ENCODE assay signal across 28 cellular contexts in the genomic region with DNA sequence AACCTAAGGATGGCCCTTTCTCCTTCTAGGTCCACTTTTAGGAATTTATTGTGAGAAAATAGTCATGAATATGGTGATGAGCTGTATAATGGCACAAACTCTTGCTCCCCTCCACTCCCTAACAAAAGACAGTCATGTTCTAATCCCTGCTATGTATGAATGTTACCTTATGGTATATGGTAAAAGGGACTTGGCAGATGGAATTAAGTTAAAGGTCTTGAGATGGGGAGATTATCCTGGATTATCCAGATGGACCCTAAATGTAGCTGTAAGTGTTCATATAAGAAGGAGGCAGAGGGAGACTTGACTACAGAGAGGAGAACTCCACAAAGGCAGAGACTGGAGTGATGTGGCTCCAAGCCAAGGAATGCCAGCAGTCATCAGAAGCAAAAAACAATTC.
DNase-seq lines count a peak whose midpoint lies in the region; ATAC-seq, FAIRE-seq and TF ChIP-seq lines count a peak whose summit lies in the region.
"Had no signal": no experiment of that assay in that cellular context is flagged by ENCODE, and none has a peak within 500 bp of the region (broad histone marks: within the 10 kb centered on the region; RNA-seq: fewer than 3 reads in every experiment).

No MANE protein-coding gene starts in this region.

- no peak overlapping the region for H3K4me3 Mint-ChIP-seq in activated T-cell treated with anti-CD3 and anti-CD28 coated beads, Interleukin-2, amount 50 U/mL, for 4 hours
- no peak overlapping the region for H3K4me3 Mint-ChIP-seq in WTC11
- H3K4me3 Mint-ChIP-seq: activated CD4-positive, alpha-beta T cell treated with anti-CD3 and anti-CD28 coated beads, Interleukin-2, amount 10 ng/mL, durations not matched to agents 7 days and 5 days; activated naive CD8-positive, alpha-beta T cell treated with anti-CD3 and anti-CD28 coated beads, Interleukin-2, amount 10 ng/mL, durations not matched to agents 7 days and 5 days; CD4-positive, CD25-positive, alpha-beta regulatory T cell; natural killer cell; stimulated activated naive B cell treated with anti-CD40 and anti-IgM and Interleukin-4, amounts not matched to agents 10 μg/mL and 1 μg/mL and 100 μg/mL, for 72 hours had no signal

- H2AFZ ChIP-seq in PC-9: no peak overlapping the region
- H2AFZ ChIP-seq: hepatocyte had no signal

- H3K36me3 Mint-ChIP-seq in activated T-cell treated with anti-CD3 and anti-CD28 coated beads, Interleukin-2, amount 50 U/mL, for 4 hours (ENCODE audit: insufficient read depth): no peaks in the 10 kb centered on the region
- H3K36me3 Mint-ChIP-seq in WTC11: peaks cover 18% of the 10 kb centered on the region
- H3K36me3 Mint-ChIP-seq: activated naive CD8-positive, alpha-beta T cell treated with anti-CD3 and anti-CD28 coated beads, Interleukin-2, amount 10 ng/mL, durations not matched to agents 7 days and 5 days; natural killer cell had no signal

- POLR2A ChIA-PET in PC-9 (lab: Charles Lee; ENCODE audit: unreplicated experiment): no interaction called here
- POLR2A ChIA-PET in WTC11 (lab: Charles Lee): no interaction called here

- H3K27me3 ChIP-seq in PC-9 (ENCODE audit: insufficient read depth, low read depth) (no peaks in the 10 kb centered on the region), skeletal muscle satellite cell (ENCODE audit: control insufficient read depth, insufficient read depth, low read length) (no peaks in the 10 kb centered on the region)
- H3K27me3 ChIP-seq: hepatocyte, suprapubic skin, upper lobe of right lung had no signal

- BruUV-seq in PC-9 (replicated peaks; lab: Mats Ljungman, UMichigan): no TSS peak

- peaks cover 6% of the 10 kb centered on the region for H3K4me1 Mint-ChIP-seq in activated T-cell treated with anti-CD3 and anti-CD28 coated beads, Interleukin-2, amount 50 U/mL, for 4 hours (ENCODE audit: low read depth)
- peaks cover 20% of the 10 kb centered on the region for H3K4me1 Mint-ChIP-seq in WTC11
- H3K4me1 Mint-ChIP-seq: natural killer cell had no signal

- H3K9me3 Mint-ChIP-seq in activated T-cell treated with anti-CD3 and anti-CD28 coated beads, Interleukin-2, amount 50 U/mL, for 4 hours: peaks cover 16% of the 10 kb centered on the region
- peaks cover 23% of the 10 kb centered on the region for H3K9me3 Mint-ChIP-seq in WTC11

- H3K79me2 ChIP-seq in PC-9 (ENCODE audit: low read depth): peaks cover 86% of the 10 kb centered on the region

- no peak for TF ChIP-seq CTCF in PC-9 (conservative IDR thresholded peaks at IDR 0.05)
- TF ChIP-seq CTCF in WTC11 (IDR thresholded peaks at IDR 0.05): no peak

- H3K9me3 ChIP-seq in PC-9 (ENCODE audit: insufficient read depth, low read depth) (peaks cover 19% of the 10 kb centered on the region), skeletal muscle satellite cell (replicated peaks; ENCODE audit: low read length) (peaks cover 9% of the 10 kb centered on the region)

- H3K27ac Mint-ChIP-seq in WTC11: no peak overlapping the region
- H3K27ac Mint-ChIP-seq: activated CD4-positive, alpha-beta T cell treated with anti-CD3 and anti-CD28 coated beads, Interleukin-2, amount 10 ng/mL, durations not matched to agents 7 days and 5 days; activated naive CD8-positive, alpha-beta T cell treated with anti-CD3 and anti-CD28 coated beads, Interleukin-2, amount 10 ng/mL, durations not matched to agents 7 days and 5 days; CD4-positive, CD25-positive, alpha-beta regulatory T cell; natural killer cell; stimulated activated naive B cell treated with anti-CD40 and anti-IgM and Interleukin-4, amounts not matched to agents 10 μg/mL and 1 μg/mL and 100 μg/mL, for 72 hours had no signal

- intact Hi-C loops in PC-9 (cut with micrococcal nuclease; ENCODE audit: unreplicated experiment): no loop called here

- H3K4me3 ChIP-seq in PC-9: peak overlapping the region; percentile 8; the same call in 1 of the 2 replicates
- no peak overlapping the region for H3K4me3 ChIP-seq in skeletal muscle satellite cell (ENCODE audit: low read length)
- H3K4me3 ChIP-seq: dorsolateral prefrontal cortex, hepatocyte, lung, mucosa of descending colon, skin epidermis, suprapubic skin, upper lobe of right lung had no signal

- no peak overlapping the region for H3K9ac ChIP-seq in skeletal muscle satellite cell (ENCODE audit: low read depth, low read length)

- peaks cover 2% of the 10 kb centered on the region for H3K27me3 Mint-ChIP-seq in activated T-cell treated with anti-CD3 and anti-CD28 coated beads, Interleukin-2, amount 50 U/mL, for 4 hours (ENCODE audit: low read depth)
- peaks cover 9% of the 10 kb centered on the region for H3K27me3 Mint-ChIP-seq in WTC11 (ENCODE audit: low read depth)
- H3K27me3 Mint-ChIP-seq: activated naive CD8-positive, alpha-beta T cell treated with anti-CD3 and anti-CD28 coated beads, Interleukin-2, amount 10 ng/mL, durations not matched to agents 7 days and 5 days; CD4-positive, CD25-positive, alpha-beta regulatory T cell had no signal

- H3K4me2 ChIP-seq in PC-9 (no peak overlapping the region), skeletal muscle satellite cell (ENCODE audit: low read length) (peak overlapping the region; percentile 4)
- H3K4me2 ChIP-seq: hepatocyte had no signal

- DNase-seq in DMS 273 (lab: John Stamatoyannopoulos, UW; ENCODE audit: unreplicated experiment): peak; percentile 26
- no peak for DNase-seq in DMS 273 treated with DMSO at 0.1 percent for 48 hours (lab: John Stamatoyannopoulos, UW)
- peak in 1 of 2 experiments; percentile 26 for DNase-seq in PC-9
- no peak for DNase-seq in caudate nucleus (lab: John Stamatoyannopoulos, UW)
- DNase-seq in activated T-cell treated with anti-CD3 and anti-CD28 coated beads, Interleukin-2, amount 50 U/mL, for 4 hours: no peak
- DNase-seq in frontal cortex (ENCODE audit: low spot score in 2 of 2): no peak
- no peak for DNase-seq in WTC11 (ENCODE audit: low spot score)
- DNase-seq: activated CD4-positive, alpha-beta T cell treated with anti-CD3 and anti-CD28 coated beads, Interleukin-2, amount 10 ng/mL, durations not matched to agents 7 days and 5 days; activated gamma-delta T cell; activated naive CD8-positive, alpha-beta T cell treated with anti-CD3 and anti-CD28 coated beads, Interleukin-2, amount 10 ng/mL, durations not matched to agents 7 days and 5 days; activated T-cell treated with anti-CD3 and anti-CD28 coated beads, Interleukin-2, amount 50 U/mL, for 1 hour; CD4-positive, CD25-positive, alpha-beta regulatory T cell; mucosa of descending colon; natural killer cell; NCI-H1092; NCI-H1694 treated with DMSO at 0.1 percent for 48 hours; NK-92 treated with Interleukin-12 subunit alpha and Interleukin-12 subunit beta, amount 100 ng/mL, for 24 hours; SHP77; stimulated activated naive B cell treated with anti-CD40 and anti-IgM and Interleukin-4, amounts not matched to agents 10 μg/mL and 1 μg/mL and 100 μg/mL, for 72 hours; upper lobe of right lung had no signal

- H3F3A ChIP-seq in PC-9 (ENCODE audit: insufficient read depth, low read depth): peaks cover 37% of the 10 kb centered on the region

- ATAC-seq in activated T-cell treated with anti-CD3 and anti-CD28 coated beads, Interleukin-2, amount 50 U/mL, for 4 hours: no peak
- ATAC-seq in WTC11: no peak
- ATAC-seq: mucosa of descending colon; natural killer cell; stimulated activated naive B cell treated with anti-CD40 and anti-IgM and Interleukin-4, amounts not matched to agents 10 μg/mL and 1 μg/mL and 100 μg/mL, for 72 hours; upper lobe of right lung had no signal

- H3K4me1 ChIP-seq in PC-9 (replicated peaks; ENCODE audit: insufficient read depth) (peaks cover 55% of the 10 kb centered on the region), skeletal muscle satellite cell (ENCODE audit: control insufficient read depth, insufficient read depth, low read length) (peaks cover 44% of the 10 kb centered on the region)
- H3K4me1 ChIP-seq: upper lobe of right lung had no signal

- H3K27ac ChIP-seq in PC-9 (no peak overlapping the region), caudate nucleus (ENCODE audit: low read depth, low read length) (peak overlapping the region; percentile 59)
- H3K27ac ChIP-seq: 22Rv1, hepatocyte, suprapubic skin, upper lobe of right lung had no signal

- H3K36me3 ChIP-seq in PC-9 (ENCODE audit: low read depth) (peaks cover 47% of the 10 kb centered on the region), skeletal muscle satellite cell (ENCODE audit: insufficient read depth, low read length) (peaks cover 4% of the 10 kb centered on the region)
- H3K36me3 ChIP-seq: suprapubic skin, upper lobe of right lung had no signal

- no peaks in the 10 kb centered on the region for H4K20me1 ChIP-seq in PC-9 (ENCODE audit: insufficient read depth)

- CTCF ChIA-PET in PC-9 (lab: Charles Lee): interaction anchor here (0.6 kb wide), 1 partner anchor 63 kb away, joined by 3 read pairs; no protein-coding TSS in a partner anchor
- CTCF ChIA-PET in WTC11 (lab: Charles Lee): interaction anchor here (1.0 kb wide), 1 partner anchor 14 kb away, joined by 3 read pairs; no protein-coding TSS in a partner anchor

- no peaks in the 10 kb centered on the region for H3K9me2 ChIP-seq in PC-9 (ENCODE audit: insufficient read depth)

- no peak for FAIRE-seq in frontal cortex (lab: Jason Lieb, UNC)
- FAIRE-seq: D721Med had no signal

TF ChIP-seq in WTC11, 78 proteins besides CTCF, POLR2A, EP300 and RAD21 (continues in another document):
- TF ChIP-seq ZNF671 (CRISPR knock-in tag; IDR thresholded peaks at IDR 0.05) (no peak), JUN (CRISPR knock-in tag; IDR thresholded peaks at IDR 0.05) (no peak), FOXJ3 (CRISPR knock-in tag; IDR thresholded peaks at IDR 0.05; ENCODE audit: borderline replicate concordance) (no peak)
- TF ChIP-seq, protein P1, sequence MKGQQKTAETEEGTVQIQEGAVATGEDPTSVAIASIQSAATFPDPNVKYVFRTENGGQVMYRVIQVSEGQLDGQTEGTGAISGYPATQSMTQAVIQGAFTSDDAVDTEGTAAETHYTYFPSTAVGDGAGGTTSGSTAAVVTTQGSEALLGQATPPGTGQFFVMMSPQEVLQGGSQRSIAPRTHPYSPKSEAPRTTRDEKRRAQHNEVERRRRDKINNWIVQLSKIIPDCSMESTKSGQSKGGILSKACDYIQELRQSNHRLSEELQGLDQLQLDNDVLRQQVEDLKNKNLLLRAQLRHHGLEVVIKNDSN (CRISPR knock-in tag; IDR thresholded peaks at IDR 0.05): no peak
